16 cellular contexts compared by ENCODE assay signal in genomic region chr1:211520641-211521040, GRCh38. TPM values are rescaled to one million over a fixed set of nuclear protein-coding genes. Genes with fewer than 3 reads are reported as not detected.
DNase-seq lines count a peak whose midpoint lies in the region; ATAC-seq and TF ChIP-seq lines count a peak whose summit lies in the region.
"Had no signal": no experiment of that assay in that cellular context is flagged by ENCODE, and none has a peak within 500 bp of the region (broad histone marks: within the 10 kb centered on the region; RNA-seq: fewer than 3 reads in every experiment).

No MANE protein-coding gene starts in this region.

- no peak overlapping the region for H3K4me3 ChIP-seq in AG04449 (ENCODE audit: low read depth, low read length)
- no peak overlapping the region for H3K4me3 ChIP-seq in astrocyte of the cerebellum (ENCODE audit: low read depth, low read length)
- H3K4me3 ChIP-seq in dorsolateral prefrontal cortex = no peak overlapping the region
- H3K4me3 ChIP-seq: cardiac muscle cell, gastroesophageal sphincter, right atrium auricular region had no signal

- DNase-seq in AG04449 (ENCODE audit: low read depth, low spot score) (no peak), HuH-7 (ENCODE audit: low spot score) (peak; percentile 53), astrocyte of the cerebellum (ENCODE audit: low read depth) (no peak), iris pigment epithelial cell (ENCODE audit: low read depth) (peak; percentile 36), dorsolateral prefrontal cortex (no peak), Ammon's horn (ENCODE audit: low spot score) (no peak), NCI-H1930 (lab: John Stamatoyannopoulos, UW) (no peak)
- DNase-seq: activated CD4-positive, alpha-beta T cell treated with anti-CD3 and anti-CD28 coated beads for 4 hours; effector memory CD8-positive, alpha-beta T cell; NCI-H2029; NCI-H748 treated with DMSO at 0.1 percent for 48 hours had no signal

- H3K27me3 ChIP-seq in dorsolateral prefrontal cortex = no peaks in the 10 kb centered on the region
- H3K27me3 ChIP-seq: gastroesophageal sphincter, right atrium auricular region had no signal

- POLR2A ChIA-PET in AG04449 (lab: Yijun Ruan, JAX) = no interaction called here

- no peak for ATAC-seq in HG03097 (IDR thresholded peaks at IDR 0.05; ENCODE audit: low FRiP score, unreplicated experiment)
- ATAC-seq: effector memory CD8-positive, alpha-beta T cell; gastroesophageal sphincter had no signal

- in situ Hi-C loops in astrocyte of the cerebellum (cut with HindIII; ENCODE audit: low sequenced_read_pairs) = loop anchor here (25.0 kb wide), 1 partner anchor 183 kb away; the partner anchor contains the start of gene TRAF5

- CTCF ChIA-PET in AG04449 (lab: Yijun Ruan, JAX) = interaction anchor here (0.6 to 15.6 kb wide), 6 partner anchors 10 to 131 kb away, joined by 3 to 344 read pairs (median 3); no protein-coding TSS in a partner anchor

- intact Hi-C loops in dorsolateral prefrontal cortex (cut with DNase I) = no loop called here

- no peak overlapping the region for H3K27ac ChIP-seq in dorsolateral prefrontal cortex
- H3K27ac ChIP-seq: cardiac muscle cell, gastroesophageal sphincter, right atrium auricular region, RWPE1 had no signal

- TF ChIP-seq CTCF in AG04449 (IDR thresholded peaks at IDR 0.05; ENCODE audit: insufficient read depth, low read length, missing control alignments) = peak; percentile 5
- peak; percentile 19 for TF ChIP-seq CTCF in astrocyte of the cerebellum (IDR thresholded peaks at IDR 0.05; ENCODE audit: low read depth, low read length, missing control alignments)
- no peak for TF ChIP-seq CTCF in dorsolateral prefrontal cortex (IDR thresholded peaks at IDR 0.05 in 54 of 56, conservative IDR thresholded peaks at IDR 0.05 in 2 of 56; ENCODE audit: low read depth in 1 of 56, partially characterized antibody in 56 of 56)

RNA-seq across cellular contexts. Expression of gene RD3, which starts 28.7 kb away (rescaled TPM):
- under 1 TPM in 11 of 120 experiments, not detected in 109; 0.12 to 0.22 (median 0.16) TPM for total RNA-seq in dorsolateral prefrontal cortex
- total RNA-seq: cardiac muscle cell, right atrium auricular region had no signal

RNA-seq across cellular contexts. Expression of gene SLC30A1, which starts 58.3 kb away (rescaled TPM):
- 10 to 100 TPM in 119 of 120 experiments, 1 to 10 TPM in 1; 9.5 to 52.2 (median 22.1) TPM for total RNA-seq in dorsolateral prefrontal cortex

Comparison
In these comparisons a context has a peak if more than half of its experiments do, and no peak if none do; other contexts are left out.
1. DNase-seq: peak in HuH-7 (single experiment) and iris pigment epithelial cell (single experiment); none in AG04449 (single experiment), astrocyte of the cerebellum (single experiment), dorsolateral prefrontal cortex (0 of 10), Ammon's horn (single experiment) and NCI-H1930 (0 of 2).
2. CTCF ChIP-seq: peak in AG04449 (single experiment) and astrocyte of the cerebellum (single experiment); none in dorsolateral prefrontal cortex (0 of 56).